ENCODE assay signal across 1 cellular context in the genomic region with DNA sequence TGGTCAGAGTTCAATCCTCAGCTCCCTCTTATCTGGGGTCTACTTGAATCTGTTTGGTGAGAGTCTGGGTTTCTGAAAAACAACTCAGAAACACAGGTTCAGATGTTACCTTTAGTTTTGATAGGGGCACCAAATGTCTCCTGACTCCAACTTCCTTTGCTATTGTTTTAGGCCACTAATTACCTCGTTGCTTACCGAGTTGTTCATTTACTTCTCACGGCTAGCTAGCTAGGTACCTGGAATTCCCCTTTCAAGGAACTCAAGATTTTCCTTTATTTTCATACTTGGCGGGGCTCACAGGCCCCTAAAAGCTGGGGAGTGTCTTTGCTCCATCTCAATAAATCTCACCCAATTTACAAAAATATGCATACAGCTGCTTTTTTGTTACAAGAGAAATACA.
TF ChIP-seq lines count a peak whose summit lies in the region.

No MANE protein-coding gene starts in this region.

TF ChIP-seq in GM12878, 131 proteins besides CTCF, POLR2A, EP300 and RAD21 (continued from another document):
- TF ChIP-seq, protein P1, sequence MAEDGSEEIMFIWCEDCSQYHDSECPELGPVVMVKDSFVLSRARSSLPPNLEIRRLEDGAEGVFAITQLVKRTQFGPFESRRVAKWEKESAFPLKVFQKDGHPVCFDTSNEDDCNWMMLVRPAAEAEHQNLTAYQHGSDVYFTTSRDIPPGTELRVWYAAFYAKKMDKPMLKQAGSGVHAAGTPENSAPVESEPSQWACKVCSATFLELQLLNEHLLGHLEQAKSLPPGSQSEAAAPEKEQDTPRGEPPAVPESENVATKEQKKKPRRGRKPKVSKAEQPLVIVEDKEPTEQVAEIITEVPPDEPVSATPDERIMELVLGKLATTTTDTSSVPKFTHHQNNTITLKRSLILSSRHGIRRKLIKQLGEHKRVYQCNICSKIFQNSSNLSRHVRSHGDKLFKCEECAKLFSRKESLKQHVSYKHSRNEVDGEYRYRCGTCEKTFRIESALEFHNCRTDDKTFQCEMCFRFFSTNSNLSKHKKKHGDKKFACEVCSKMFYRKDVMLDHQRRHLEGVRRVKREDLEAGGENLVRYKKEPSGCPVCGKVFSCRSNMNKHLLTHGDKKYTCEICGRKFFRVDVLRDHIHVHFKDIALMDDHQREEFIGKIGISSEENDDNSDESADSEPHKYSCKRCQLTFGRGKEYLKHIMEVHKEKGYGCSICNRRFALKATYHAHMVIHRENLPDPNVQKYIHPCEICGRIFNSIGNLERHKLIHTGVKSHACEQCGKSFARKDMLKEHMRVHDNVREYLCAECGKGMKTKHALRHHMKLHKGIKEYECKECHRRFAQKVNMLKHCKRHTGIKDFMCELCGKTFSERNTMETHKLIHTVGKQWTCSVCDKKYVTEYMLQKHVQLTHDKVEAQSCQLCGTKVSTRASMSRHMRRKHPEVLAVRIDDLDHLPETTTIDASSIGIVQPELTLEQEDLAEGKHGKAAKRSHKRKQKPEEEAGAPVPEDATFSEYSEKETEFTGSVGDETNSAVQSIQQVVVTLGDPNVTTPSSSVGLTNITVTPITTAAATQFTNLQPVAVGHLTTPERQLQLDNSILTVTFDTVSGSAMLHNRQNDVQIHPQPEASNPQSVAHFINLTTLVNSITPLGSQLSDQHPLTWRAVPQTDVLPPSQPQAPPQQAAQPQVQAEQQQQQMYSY (CRISPR knock-in tag; IDR thresholded peaks at IDR 0.05) = no peak
- TF ChIP-seq NRF1 (conservative IDR thresholded peaks at IDR 0.05; ENCODE audit: low read depth, low read length) (no peak), RFX5 (IDR thresholded peaks at IDR 0.05; ENCODE audit: low read depth, low read length) (no peak), MXI1 (IDR thresholded peaks at IDR 0.05; ENCODE audit: low read depth, low read length) (no peak), BCL11A (IDR thresholded peaks at IDR 0.05; ENCODE audit: low read depth, low read length) (no peak), EED (IDR thresholded peaks at IDR 0.05; ENCODE audit: low read depth) (no peak), RBBP5 (conservative IDR thresholded peaks at IDR 0.05) (no peak), ZNF384 (IDR thresholded peaks at IDR 0.05; ENCODE audit: borderline replicate concordance, low read depth, low read length) (no peak), CBFB (IDR thresholded peaks at IDR 0.05; ENCODE audit: low read depth) (no peak), NR2C1 (IDR thresholded peaks at IDR 0.05) (no peak), GATAD2B (conservative IDR thresholded peaks at IDR 0.05; ENCODE audit: low read depth) (no peak), CBX5 (IDR thresholded peaks at IDR 0.05; ENCODE audit: low read depth) (no peak)
- TF ChIP-seq, protein P2, sequence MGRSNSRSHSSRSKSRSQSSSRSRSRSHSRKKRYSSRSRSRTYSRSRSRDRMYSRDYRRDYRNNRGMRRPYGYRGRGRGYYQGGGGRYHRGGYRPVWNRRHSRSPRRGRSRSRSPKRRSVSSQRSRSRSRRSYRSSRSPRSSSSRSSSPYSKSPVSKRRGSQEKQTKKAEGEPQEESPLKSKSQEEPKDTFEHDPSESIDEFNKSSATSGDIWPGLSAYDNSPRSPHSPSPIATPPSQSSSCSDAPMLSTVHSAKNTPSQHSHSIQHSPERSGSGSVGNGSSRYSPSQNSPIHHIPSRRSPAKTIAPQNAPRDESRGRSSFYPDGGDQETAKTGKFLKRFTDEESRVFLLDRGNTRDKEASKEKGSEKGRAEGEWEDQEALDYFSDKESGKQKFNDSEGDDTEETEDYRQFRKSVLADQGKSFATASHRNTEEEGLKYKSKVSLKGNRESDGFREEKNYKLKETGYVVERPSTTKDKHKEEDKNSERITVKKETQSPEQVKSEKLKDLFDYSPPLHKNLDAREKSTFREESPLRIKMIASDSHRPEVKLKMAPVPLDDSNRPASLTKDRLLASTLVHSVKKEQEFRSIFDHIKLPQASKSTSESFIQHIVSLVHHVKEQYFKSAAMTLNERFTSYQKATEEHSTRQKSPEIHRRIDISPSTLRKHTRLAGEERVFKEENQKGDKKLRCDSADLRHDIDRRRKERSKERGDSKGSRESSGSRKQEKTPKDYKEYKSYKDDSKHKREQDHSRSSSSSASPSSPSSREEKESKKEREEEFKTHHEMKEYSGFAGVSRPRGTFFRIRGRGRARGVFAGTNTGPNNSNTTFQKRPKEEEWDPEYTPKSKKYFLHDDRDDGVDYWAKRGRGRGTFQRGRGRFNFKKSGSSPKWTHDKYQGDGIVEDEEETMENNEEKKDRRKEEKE (IDR thresholded peaks at IDR 0.05) = no peak
- TF ChIP-seq, protein P3, sequence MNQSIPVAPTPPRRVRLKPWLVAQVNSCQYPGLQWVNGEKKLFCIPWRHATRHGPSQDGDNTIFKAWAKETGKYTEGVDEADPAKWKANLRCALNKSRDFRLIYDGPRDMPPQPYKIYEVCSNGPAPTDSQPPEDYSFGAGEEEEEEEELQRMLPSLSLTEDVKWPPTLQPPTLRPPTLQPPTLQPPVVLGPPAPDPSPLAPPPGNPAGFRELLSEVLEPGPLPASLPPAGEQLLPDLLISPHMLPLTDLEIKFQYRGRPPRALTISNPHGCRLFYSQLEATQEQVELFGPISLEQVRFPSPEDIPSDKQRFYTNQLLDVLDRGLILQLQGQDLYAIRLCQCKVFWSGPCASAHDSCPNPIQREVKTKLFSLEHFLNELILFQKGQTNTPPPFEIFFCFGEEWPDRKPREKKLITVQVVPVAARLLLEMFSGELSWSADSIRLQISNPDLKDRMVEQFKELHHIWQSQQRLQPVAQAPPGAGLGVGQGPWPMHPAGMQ (IDR thresholded peaks at IDR 0.05; ENCODE audit: borderline replicate concordance) = no peak
TF ChIP-seq in GM12878: peak in this region for 0.
